Comparison of ENCODE assay signal across 8 cellular contexts in genomic region chr1:101239095-101240040, GRCh38. TPM values are rescaled to one million over a fixed set of nuclear protein-coding genes. Genes with fewer than 3 reads are reported as not detected.
DNase-seq lines count a peak whose midpoint lies in the region; ATAC-seq and TF ChIP-seq lines count a peak whose summit lies in the region.

No MANE protein-coding gene starts in this region.

- H3K4me1 ChIP-seq in naive thymus-derived CD4-positive, alpha-beta T cell (ENCODE audit: control insufficient read depth in 2 of 2, insufficient read depth in 2 of 2, low read length in 2 of 2) = peaks cover 34 to 45% of the 10 kb centered on the region in 2 donors
- H3K4me1 ChIP-seq in upper lobe of right lung = peaks cover 3% of the 10 kb centered on the region

- no peaks in the 10 kb centered on the region for H3K9me3 ChIP-seq in naive thymus-derived CD4-positive, alpha-beta T cell (ENCODE audit: control insufficient read depth in 2 of 3, low read length in 3 of 3)
- H3K9me3 ChIP-seq in upper lobe of right lung = no peaks in the 10 kb centered on the region

- H3K36me3 Mint-ChIP-seq in activated naive CD8-positive, alpha-beta T cell treated with anti-CD3 and anti-CD28 coated beads for 36 hours = peaks cover 67% of the 10 kb centered on the region
- H3K36me3 Mint-ChIP-seq in naive thymus-derived CD4-positive, alpha-beta T cell = peaks cover 36 to 63% (median 46%) of the 10 kb centered on the region in 5 donors

- H3K27me3 ChIP-seq in naive thymus-derived CD4-positive, alpha-beta T cell (ENCODE audit: control insufficient read depth in 2 of 2, insufficient read depth in 2 of 2, low read length in 2 of 2) = no peaks in the 10 kb centered on the region
- H3K27me3 ChIP-seq in upper lobe of right lung = no peaks in the 10 kb centered on the region

- DNase-seq in activated gamma-delta T cell treated with Interleukin-2 at 50 U/mL for 16 hours (peak; percentile 59), activated gamma-delta T cell (lab: John Stamatoyannopoulos, UW) (no peak), upper lobe of right lung (no peak), KG1 (lab: John Stamatoyannopoulos, UW) (no peak), RPMI8226 (no peak)
- peak; percentile 72 for DNase-seq in activated naive CD8-positive, alpha-beta T cell treated with anti-CD3 and anti-CD28 coated beads for 36 hours
- peak in 8 of 9 donors; percentile 48 to 67 (median 59) for DNase-seq in naive thymus-derived CD4-positive, alpha-beta T cell

- H3K4me1 Mint-ChIP-seq in activated naive CD8-positive, alpha-beta T cell treated with anti-CD3 and anti-CD28 coated beads for 36 hours = peaks cover 47% of the 10 kb centered on the region
- peaks cover 43 to 70% (median 58%) of the 10 kb centered on the region in 7 donors for H3K4me1 Mint-ChIP-seq in naive thymus-derived CD4-positive, alpha-beta T cell

- H3K27ac Mint-ChIP-seq in activated naive CD8-positive, alpha-beta T cell treated with anti-CD3 and anti-CD28 coated beads for 36 hours = peak overlapping the region; percentile 97
- peak overlapping the region; percentile 93 to 100 (median 99) for H3K27ac Mint-ChIP-seq in naive thymus-derived CD4-positive, alpha-beta T cell

- peak overlapping the region; percentile 97 for H3K4me3 Mint-ChIP-seq in activated naive CD8-positive, alpha-beta T cell treated with anti-CD3 and anti-CD28 coated beads for 36 hours
- peak overlapping the region; percentile 90 to 100 (median 98) for H3K4me3 Mint-ChIP-seq in naive thymus-derived CD4-positive, alpha-beta T cell

- intact Hi-C loops in naive thymus-derived CD4-positive, alpha-beta T cell (cut with micrococcal nuclease) = loop anchor here (1.0 to 5.0 kb wide), 11 partner anchors 19 to 1202 kb away; partner anchors contain the start of genes CDC14A (in 1 of the 2) and SLC30A7 (in 1 of the 2)
- intact Hi-C loops in upper lobe of right lung (cut with DNase I) = loop anchor here (5.0 kb wide), 1 partner anchor 317 kb away; no protein-coding TSS in a partner anchor

- H3K36me3 ChIP-seq in naive thymus-derived CD4-positive, alpha-beta T cell (ENCODE audit: control insufficient read depth in 2 of 3, insufficient read depth in 3 of 3, low read length in 3 of 3) = peaks cover 20 to 48% (median 22%) of the 10 kb centered on the region in 3 experiments
- H3K36me3 ChIP-seq in upper lobe of right lung = peaks cover 13% of the 10 kb centered on the region

- H3K27ac ChIP-seq in naive thymus-derived CD4-positive, alpha-beta T cell (ENCODE audit: low read depth, low read length) = peak overlapping the region; percentile 94
- H3K27ac ChIP-seq in upper lobe of right lung = peak overlapping the region; percentile 78

- no peaks in the 10 kb centered on the region for H3K27me3 Mint-ChIP-seq in activated naive CD8-positive, alpha-beta T cell treated with anti-CD3 and anti-CD28 coated beads for 36 hours
- H3K27me3 Mint-ChIP-seq in naive thymus-derived CD4-positive, alpha-beta T cell = peaks cover 0 to 4% (median 0%) of the 10 kb centered on the region in 5 donors

- H3K9me3 Mint-ChIP-seq in activated naive CD8-positive, alpha-beta T cell treated with anti-CD3 and anti-CD28 coated beads for 36 hours = peaks cover 5% of the 10 kb centered on the region
- peaks cover 0 to 11% (median 0%) of the 10 kb centered on the region in 11 donors for H3K9me3 Mint-ChIP-seq in naive thymus-derived CD4-positive, alpha-beta T cell

- TF ChIP-seq CTCF in upper lobe of right lung (IDR thresholded peaks at IDR 0.05) = peak; percentile 17

- CTCF ChIA-PET in naive thymus-derived CD4-positive, alpha-beta T cell (lab: Charles Lee) = interaction anchor here (0.6 to 4.6 kb wide), 38 partner anchors 9 to 331 kb away, joined by 3 to 110 read pairs (median 6); no protein-coding TSS in a partner anchor

- peak overlapping the region; percentile 88 for H3K4me3 ChIP-seq in naive thymus-derived CD4-positive, alpha-beta T cell (ENCODE audit: low read length)
- peak overlapping the region; percentile 62 for H3K4me3 ChIP-seq in upper lobe of right lung

- POLR2A ChIA-PET in naive thymus-derived CD4-positive, alpha-beta T cell (lab: Charles Lee) = interaction anchor here (0.7 to 23.6 kb wide), 40 partner anchors 7 to 344 kb away, joined by 3 to 633 read pairs (median 4); partner anchors contain the start of genes EXTL2 and SLC30A7

- ATAC-seq in naive thymus-derived CD4-positive, alpha-beta T cell = peak; percentile 40
- ATAC-seq in upper lobe of right lung = peak; percentile 3
- no peak for ATAC-seq in GM19035 (IDR thresholded peaks at IDR 0.05; ENCODE audit: unreplicated experiment)

RNA-seq across cellular contexts. Expression of gene S1PR1, which starts 2.5 kb away (rescaled TPM):
- 10 to 100 TPM; 72.6 to 75.9 TPM for total RNA-seq in activated naive CD8-positive, alpha-beta T cell treated with anti-CD3 and anti-CD28 coated beads for 36 hours
- 100 to 1,000 TPM; 116 to 305 (median 283) TPM for total RNA-seq in naive thymus-derived CD4-positive, alpha-beta T cell
- polyA plus RNA-seq in naive thymus-derived CD4-positive, alpha-beta T cell = 100 to 1,000 TPM; 209 to 247 TPM
- total RNA-seq in upper lobe of right lung = 134 TPM

Comparison
In these comparisons a context has a peak if more than half of its experiments do, and no peak if none do; other contexts are left out.
1. DNase-seq: peak in activated gamma-delta T cell treated with Interleukin-2 at 50 U/mL for 16 hours (single experiment), activated naive CD8-positive, alpha-beta T cell treated with anti-CD3 and anti-CD28 coated beads for 36 hours (single experiment) and naive thymus-derived CD4-positive, alpha-beta T cell (8 of 9); none in activated gamma-delta T cell (single experiment), upper lobe of right lung (single experiment), KG1 (single experiment) and RPMI8226 (single experiment).